Comparison of ENCODE assay signal across 7 cellular contexts in the genomic region with DNA sequence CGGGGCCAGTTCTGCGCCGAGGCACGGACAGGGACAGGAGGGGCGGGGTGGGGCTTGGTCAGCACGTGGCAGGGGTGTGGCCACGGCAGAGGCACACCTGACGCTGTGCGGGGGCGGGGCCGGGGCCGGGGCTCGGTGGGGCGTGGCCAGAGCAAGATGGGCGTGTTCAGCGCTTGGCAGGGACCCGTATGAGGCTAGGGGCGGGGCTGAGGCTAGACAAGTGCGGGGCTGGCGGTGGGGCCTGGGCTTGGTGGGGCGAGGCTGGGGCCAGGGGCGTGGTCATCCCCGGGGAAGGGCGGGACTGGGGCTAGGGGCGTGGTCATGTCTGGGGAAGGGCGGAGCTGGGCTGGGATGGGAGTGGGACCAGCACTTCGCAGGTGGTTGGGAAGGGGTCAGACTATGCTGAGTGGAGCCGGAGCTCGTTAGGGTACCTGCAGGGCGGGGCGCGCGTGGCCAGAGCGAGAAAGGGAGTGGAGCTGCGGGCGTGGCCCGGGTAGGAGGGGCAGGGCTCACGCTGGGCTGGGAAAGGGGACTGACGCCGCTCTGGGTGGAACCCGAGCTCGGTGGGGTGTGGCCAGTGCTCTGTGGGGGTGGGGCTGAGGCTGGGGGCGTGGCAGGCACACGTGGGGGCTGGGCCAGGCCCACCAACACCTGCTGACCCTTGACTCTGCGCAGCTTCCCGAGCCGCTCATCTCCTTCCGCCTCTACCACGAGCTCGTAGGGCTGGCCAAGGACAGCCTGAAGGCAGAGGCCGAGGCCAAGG. TPM values are rescaled to one million over a fixed set of nuclear protein-coding genes. Genes with fewer than 3 reads are reported as not detected.
DNase-seq lines count a peak whose midpoint lies in the region; ATAC-seq and TF ChIP-seq lines count a peak whose summit lies in the region.

No MANE protein-coding gene starts in this region.

- in situ Hi-C loops in HAP-1 (cut with MboI; ENCODE audit: low sequenced_read_pairs), result no loop called here

- intact Hi-C loops in posterior vena cava (cut with DNase I), result loop anchor here in 1 of 2 donors (5.0 kb wide), 1 partner anchor 35 kb away; no protein-coding TSS in a partner anchor
- intact Hi-C loops in tibial artery (cut with DNase I; ENCODE audit: low total_unique reads), result no loop called here

- ATAC-seq in esophagus mucosa (peak; percentile 89), GM21717 (IDR thresholded peaks at IDR 0.05; ENCODE audit: unreplicated experiment) (no peak)

- H3K4me1 ChIP-seq in HAP-1 (peaks cover 3% of the 10 kb centered on the region; the same call in 1 of the 2 replicates), tibial artery (peaks cover 0 to 21% (median 5%) of the 10 kb centered on the region in 4 donors)

- H3K36me3 ChIP-seq in HAP-1 (replicated peaks), result peaks cover 17% of the 10 kb centered on the region
- H3K36me3 ChIP-seq in tibial artery, result peaks cover 0 to 10% (median 4%) of the 10 kb centered on the region in 3 donors

- no peaks in the 10 kb centered on the region for H3K27me3 ChIP-seq in HAP-1 (ENCODE audit: low read depth)
- H3K27me3 ChIP-seq in tibial artery, result peaks cover 0 to 19% of the 10 kb centered on the region in 2 donors

- peak; percentile 80 to 97 for DNase-seq in HAP-1 (ENCODE audit: low spot score in 2 of 2)
- DNase-seq in NCI-H774 (lab: John Stamatoyannopoulos, UW), result peak; percentile 98
- peak; percentile 64 for DNase-seq in activated CD8-positive, alpha-beta memory T cell treated with anti-CD3 and anti-CD28 coated beads, Interleukin-2, amount 50 U/mL, for 4 hours
- DNase-seq in posterior vena cava (ENCODE audit: low spot score), result peak; percentile 85
- DNase-seq in tibial artery, result no peak

- peak overlapping the region; percentile 18 for H3K4me3 ChIP-seq in HAP-1
- H3K4me3 ChIP-seq in tibial artery, result no peak overlapping the region

- no peaks in the 10 kb centered on the region for H3K9me3 ChIP-seq in HAP-1
- no peaks in the 10 kb centered on the region for H3K9me3 ChIP-seq in tibial artery

- no peak for TF ChIP-seq CTCF in tibial artery (IDR thresholded peaks at IDR 0.05)

- no peak overlapping the region for H3K27ac ChIP-seq in tibial artery

RNA-seq across cellular contexts. Expression of a gene that starts 12.8 kb away (rescaled TPM):
- total RNA-seq in esophagus mucosa (139 TPM), posterior vena cava (100 to 1,000 TPM in 1 of 2 donors, 10 to 100 TPM in 1; 89.9 to 105 TPM)

RNA-seq across cellular contexts. Expression of a gene that starts 15.4 kb away (rescaled TPM):
- total RNA-seq in esophagus mucosa (5.1 TPM), posterior vena cava (10 to 100 TPM in 1 of 2 donors, 1 to 10 TPM in 1; 10.0 to 26.8 TPM)

RNA-seq across cellular contexts. Expression of a gene that starts 21.4 kb away (rescaled TPM):
- 138 TPM for total RNA-seq in esophagus mucosa
- total RNA-seq in posterior vena cava, result 100 to 1,000 TPM; 176 to 193 TPM

RNA-seq across cellular contexts. Expression of a gene that starts 42.4 kb away (rescaled TPM):
- total RNA-seq in esophagus mucosa, result 24.8 TPM
- 1 to 10 TPM; 4.0 to 4.4 TPM for total RNA-seq in posterior vena cava

RNA-seq across cellular contexts. Expression of a gene that starts 55.9 kb away (rescaled TPM):
- total RNA-seq in esophagus mucosa (183 TPM), posterior vena cava (100 to 1,000 TPM in 1 of 2 donors, 10 to 100 TPM in 1; 94.7 to 136 TPM)

Comparison
In these comparisons a context has a peak if more than half of its experiments do, and no peak if none do; other contexts are left out.
1. DNase-seq: peak in HAP-1 (2 of 2), NCI-H774 (single experiment), activated CD8-positive, alpha-beta memory T cell treated with anti-CD3 and anti-CD28 coated beads, Interleukin-2, amount 50 U/mL, for 4 hours (single experiment) and posterior vena cava (single experiment); none in tibial artery (0 of 2).